Comparison of ENCODE assay signal across 8 cellular contexts in genomic region chr16:22321340-22322001, GRCh38. TPM values are rescaled to one million over a fixed set of nuclear protein-coding genes. Genes with fewer than 3 reads are reported as not detected.
DNase-seq lines count a peak whose midpoint lies in the region; ATAC-seq and TF ChIP-seq lines count a peak whose summit lies in the region.

No MANE protein-coding gene starts in this region.

- H3K27me3 ChIP-seq in MM.1S (replicated peaks; ENCODE audit: insufficient read depth, low read length): no peaks in the 10 kb centered on the region
- no peaks in the 10 kb centered on the region for H3K27me3 ChIP-seq in SJSA1 (replicated peaks)
- no peaks in the 10 kb centered on the region for H3K27me3 ChIP-seq in uterus

- H3F3A ChIP-seq in MM.1S (ENCODE audit: insufficient read depth, low read length): no peaks in the 10 kb centered on the region

- H2AFZ ChIP-seq in MM.1S (ENCODE audit: low read length): no peak overlapping the region

- H3K27ac ChIP-seq in MM.1S (ENCODE audit: low read length) (no peak overlapping the region), SJSA1 (no peak overlapping the region), uterus (no peak overlapping the region)

- peaks cover 17% of the 10 kb centered on the region for H3K79me2 ChIP-seq in MM.1S (ENCODE audit: low read length)

- H3K4me3 ChIP-seq in MM.1S (ENCODE audit: low read length) (no peak overlapping the region), SJSA1 (no peak overlapping the region), uterus (no peak overlapping the region)

- DNase-seq in EL (peak; percentile 61), MM.1S (peak; percentile 62), SJSA1 (ENCODE audit: low read depth in 1 of 2, low spot score in 2 of 2) (peak; percentile 44 to 55), globus pallidus (ENCODE audit: low spot score) (peak; percentile 37), pons (ENCODE audit: low spot score) (peak; percentile 34), uterus (peak; percentile 58 to 61)
- peak; percentile 70 for DNase-seq in activated naive CD4-positive, alpha-beta T cell treated with Interleukin-2 at 50 U/mL for 16 hours

- no peak overlapping the region for H3K4me2 ChIP-seq in MM.1S (ENCODE audit: low read depth, low read length)

- no peaks in the 10 kb centered on the region for H4K20me1 ChIP-seq in MM.1S (ENCODE audit: insufficient read depth, low read length)

- peak; percentile 94 for TF ChIP-seq CTCF in MM.1S (IDR thresholded peaks at IDR 0.05; ENCODE audit: low read length)
- TF ChIP-seq CTCF in uterus (IDR thresholded peaks at IDR 0.05): peak; percentile 76 to 89 (median 83)

- H3K4me1 ChIP-seq in MM.1S (ENCODE audit: low read length) (no peaks in the 10 kb centered on the region), SJSA1 (replicated peaks) (no peaks in the 10 kb centered on the region), uterus (peaks cover 0 to 10% of the 10 kb centered on the region in 2 donors)

- H3K9me2 ChIP-seq in MM.1S (replicated peaks; ENCODE audit: insufficient read depth, low read length): no peaks in the 10 kb centered on the region

- H3K9me3 ChIP-seq in MM.1S (replicated peaks; ENCODE audit: insufficient read depth, low read length) (no peaks in the 10 kb centered on the region), SJSA1 (replicated peaks) (no peaks in the 10 kb centered on the region), uterus (no peaks in the 10 kb centered on the region)

- H3K36me3 ChIP-seq in MM.1S (replicated peaks; ENCODE audit: insufficient read depth, low read length): no peaks in the 10 kb centered on the region; the same call in 1 of the 2 replicates
- H3K36me3 ChIP-seq in SJSA1: peaks cover 41% of the 10 kb centered on the region
- H3K36me3 ChIP-seq in uterus: no peaks in the 10 kb centered on the region

- no peak for ATAC-seq in GM19463 (IDR thresholded peaks at IDR 0.05; ENCODE audit: unreplicated experiment)

- H3K9ac ChIP-seq in MM.1S (ENCODE audit: low read length): no peak overlapping the region

- intact Hi-C loops in uterus (cut with DNase I; ENCODE audit: low total_unique reads): no loop called here

- no peak for TF ChIP-seq POLR2A in uterus (IDR thresholded peaks at IDR 0.05)

RNA-seq across cellular contexts. Expression of gene POLR3E, which starts 24.3 kb away (rescaled TPM):
- 29.2 and 29.3 TPM in 2 replicates for total RNA-seq in SJSA1 (2014; rRNA removed; shearing (Covaris generic))
- total RNA-seq in uterus: 100 to 1,000 TPM in 1 of 4 donors, 10 to 100 TPM in 3; 45.1 to 179 (median 64.5) TPM

RNA-seq across cellular contexts. Expression of gene CDR2, which starts 52.9 kb away (rescaled TPM):
- total RNA-seq in SJSA1 (2014; rRNA removed; shearing (Covaris generic)): 24.7 and 32.0 TPM in 2 replicates
- total RNA-seq in uterus: 10 to 100 TPM; 12.1 to 55.7 (median 21.7) TPM
